ENCODE assay signal across 19 cellular contexts in the genomic region with DNA sequence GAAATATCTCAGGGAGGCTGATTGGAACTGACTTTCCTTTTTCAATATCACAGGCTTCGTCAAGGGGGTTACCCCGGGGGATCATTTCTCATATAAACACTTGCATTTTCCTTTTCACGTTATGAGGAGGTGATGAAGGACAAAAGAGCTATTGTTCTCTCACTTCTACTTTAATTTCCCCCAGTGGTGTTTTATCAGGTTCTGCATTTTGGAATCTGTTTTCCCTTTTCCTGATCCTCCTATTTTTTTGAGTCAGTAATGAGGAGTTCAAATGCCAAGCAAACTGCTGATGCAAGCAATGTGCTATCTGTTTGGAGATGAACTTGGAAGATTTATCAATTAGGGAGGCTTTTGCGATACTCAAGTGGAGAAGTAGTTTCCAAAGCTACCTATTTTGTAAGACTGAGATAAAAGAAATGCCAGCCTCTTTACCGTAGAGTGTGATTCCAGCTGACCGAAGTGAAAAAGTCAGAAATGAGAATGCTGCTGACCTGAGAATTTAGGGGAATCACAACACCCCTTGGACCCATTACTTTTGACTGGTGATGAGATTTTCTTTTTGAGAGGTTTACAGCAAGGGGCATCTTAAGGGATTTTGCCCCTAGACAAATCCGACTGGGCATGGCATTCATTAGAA.
"Had no signal": no experiment of that assay in that cellular context is flagged by ENCODE, and none has a peak within 500 bp of the region (broad histone marks: within the 10 kb centered on the region; RNA-seq: fewer than 3 reads in every experiment).

No MANE protein-coding gene starts in this region.

- H3K36me3 Mint-ChIP-seq: memory B cell had no signal

- H3K4me3 Mint-ChIP-seq: endodermal cell, memory B cell, nephron had no signal

- H3K4me3 ChIP-seq: adrenal gland, cardiac muscle cell, right atrium auricular region, SJCRH30, skin epidermis, thoracic aorta, upper lobe of right lung had no signal

- H3K36me3 ChIP-seq: adrenal gland, cardiac muscle cell, right atrium auricular region, SJCRH30, thoracic aorta, upper lobe of right lung had no signal

- H3K4me1 ChIP-seq: adrenal gland, right atrium auricular region, SJCRH30, upper lobe of right lung had no signal

- H3K27me3 ChIP-seq: cardiac muscle cell, right atrium auricular region, upper lobe of right lung had no signal

- H3K9me3 Mint-ChIP-seq: endodermal cell, memory B cell, nephron had no signal

- DNase-seq: activated gamma-delta T cell; adrenal gland; endodermal cell; head of caudate nucleus; kidney glomerular epithelial cell; left ventricle myocardium superior; nucleus accumbens; SJCRH30; stimulated activated CD4-positive, alpha-beta T cell treated with anti-CD3 and anti-CD28 coated beads, Interleukin-4, amount 100 ng/mL, for 4 hours; stimulated activated CD8-positive, alpha-beta memory T cell treated with anti-CD3 and anti-CD28 coated beads, Interleukin-4, amount 100 ng/mL, for 48 hours; T-helper 9 cell; upper lobe of right lung had no signal

- H3K27ac ChIP-seq: adrenal gland, cardiac muscle cell, right atrium auricular region, SJCRH30, skin epidermis, thoracic aorta, upper lobe of right lung had no signal

- H3K9me3 ChIP-seq: adrenal gland, right atrium auricular region, SJCRH30, thoracic aorta, upper lobe of right lung had no signal

- ATAC-seq: activated CD4-positive, CD25-positive, alpha-beta regulatory T cell treated with anti-CD3 and anti-CD28 coated beads, Interleukin-2, amount 50 U/mL, for 24 hours; left ventricle myocardium superior; upper lobe of right lung had no signal

- H3K4me1 Mint-ChIP-seq: memory B cell, nephron had no signal

- H3K27ac Mint-ChIP-seq: endodermal cell, memory B cell, nephron had no signal
